ENCODE assay signal across 1 cellular context in genomic region chr22:49446145-49446758, GRCh38.
TF ChIP-seq lines count a peak whose summit lies in the region.

No MANE protein-coding gene starts in this region.

TF ChIP-seq in HepG2, 621 proteins besides CTCF, POLR2A, EP300 and RAD21 (continued from another document):
- no peak for TF ChIP-seq ZNF337 (CRISPR knock-in tag; IDR thresholded peaks at IDR 0.05; ENCODE audit: borderline replicate concordance, low read depth)
- no peak for TF ChIP-seq STAT6 (CRISPR knock-in tag; IDR thresholded peaks at IDR 0.05; ENCODE audit: borderline replicate concordance)
- TF ChIP-seq EED (CRISPR knock-in tag; IDR thresholded peaks at IDR 0.05) = no peak
- no peak for TF ChIP-seq ZMYM3 (CRISPR knock-in tag; IDR thresholded peaks at IDR 0.05)
- TF ChIP-seq FOXM1 (CRISPR knock-in tag; IDR thresholded peaks at IDR 0.05) = no peak
- TF ChIP-seq NBN (conservative IDR thresholded peaks at IDR 0.05) = no peak
- no peak for TF ChIP-seq YEATS4 (CRISPR knock-in tag; IDR thresholded peaks at IDR 0.05; ENCODE audit: borderline replicate concordance)
- no peak for TF ChIP-seq ZNF496 (CRISPR knock-in tag; IDR thresholded peaks at IDR 0.05; ENCODE audit: insufficient replicate concordance)
- no peak for TF ChIP-seq ZSCAN29 (CRISPR knock-in tag; conservative IDR thresholded peaks at IDR 0.05)
- no peak for TF ChIP-seq ZNF639 (CRISPR knock-in tag; conservative IDR thresholded peaks at IDR 0.05)
- TF ChIP-seq NFYC (CRISPR knock-in tag; IDR thresholded peaks at IDR 0.05) = no peak
- no peak for TF ChIP-seq ZNF790 (CRISPR knock-in tag; IDR thresholded peaks at IDR 0.05; ENCODE audit: borderline replicate concordance)
- TF ChIP-seq RFXANK (CRISPR knock-in tag; IDR thresholded peaks at IDR 0.05) = no peak
- TF ChIP-seq ZMAT5 (CRISPR knock-in tag; IDR thresholded peaks at IDR 0.05; ENCODE audit: borderline replicate concordance, low read depth) = no peak
- no peak for TF ChIP-seq RBM22 (optimal IDR thresholded peaks at IDR 0.05; ENCODE audit: low read length)
- no peak for TF ChIP-seq ZNF816 (CRISPR knock-in tag; IDR thresholded peaks at IDR 0.05; ENCODE audit: borderline replicate concordance)
- no peak for TF ChIP-seq ZNF629 (CRISPR knock-in tag; conservative IDR thresholded peaks at IDR 0.05)
- no peak for TF ChIP-seq NRL (CRISPR knock-in tag; IDR thresholded peaks at IDR 0.05; ENCODE audit: borderline replicate concordance)
- no peak for TF ChIP-seq ZBTB26 (CRISPR knock-in tag; IDR thresholded peaks at IDR 0.05; ENCODE audit: borderline replicate concordance)
